ENCODE assay signal across 15 cellular contexts in the genomic region with DNA sequence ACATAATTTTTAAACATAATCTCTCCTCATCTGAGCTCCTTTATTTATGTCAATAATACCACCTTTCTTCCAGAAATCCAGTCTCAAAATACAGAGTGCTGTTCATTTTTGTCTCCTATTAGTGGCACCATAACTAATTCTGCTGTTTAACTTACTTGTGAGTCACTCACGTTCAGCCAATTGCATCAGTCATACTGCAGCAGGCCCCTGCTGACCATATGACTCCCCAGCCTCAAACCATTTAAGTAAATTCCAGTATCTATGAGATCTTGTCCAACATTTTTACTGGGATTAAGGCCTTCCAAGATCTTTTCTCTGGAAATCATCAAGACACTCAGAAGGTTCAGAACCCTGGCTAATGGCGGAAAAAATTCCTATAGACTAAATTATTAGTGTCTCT.
DNase-seq lines count a peak whose midpoint lies in the region; TF ChIP-seq lines count a peak whose summit lies in the region.
"Had no signal": no experiment of that assay in that cellular context is flagged by ENCODE, and none has a peak within 500 bp of the region (broad histone marks: within the 10 kb centered on the region; RNA-seq: fewer than 3 reads in every experiment).

No MANE protein-coding gene starts in this region.

- DNase-seq in H4 (ENCODE audit: low spot score) (peak; percentile 48), RKO (ENCODE audit: low spot score) (peak; percentile 23), epithelial cell of esophagus (ENCODE audit: low read depth) (peak; percentile 18), NCI-H1105 (lab: John Stamatoyannopoulos, UW) (no peak), erythroblast (lab: John Stamatoyannopoulos, UW) (no peak), NCI-H526 treated with DMSO at 0.1 percent for 48 hours (lab: John Stamatoyannopoulos, UW) (no peak), NCI-H524 treated with DMSO at 0.1 percent for 48 hours (lab: John Stamatoyannopoulos, UW) (no peak)
- DNase-seq: BE2C; CD8-positive, alpha-beta memory T cell; NCI-H146; NCI-H345; NCI-H774; SIG-M5 had no signal

- H3K4me3 ChIP-seq in epithelial cell of esophagus (ENCODE audit: low read length) (no peak overlapping the region), mesodermal cell (ENCODE audit: extremely low read depth, insufficient read depth, low read length, poor library complexity, severe bottlenecking) (no peak overlapping the region)
- H3K4me3 ChIP-seq: HAP-1 had no signal

- WGBS in mesodermal cell (ENCODE audit: insufficient coverage in 2 of 2), 2 experiments, result 40 to 73% methylated on average over 1 of the region's 2 CpGs

- no peaks in the 10 kb centered on the region for H3K9me3 ChIP-seq in mesodermal cell (ENCODE audit: control insufficient read depth, low read length)
- H3K9me3 ChIP-seq: BE2C, HAP-1 had no signal

- no peaks in the 10 kb centered on the region for H3K36me3 ChIP-seq in mesodermal cell (ENCODE audit: control insufficient read depth, insufficient read depth, low read length)
- H3K36me3 ChIP-seq: BE2C, HAP-1 had no signal

- no peak for TF ChIP-seq CTCF in epithelial cell of esophagus (IDR thresholded peaks at IDR 0.05; ENCODE audit: insufficient read depth, low read depth, low read length, missing control alignments)

- H3K27ac ChIP-seq in mesodermal cell (ENCODE audit: low read depth, low read length, severe bottlenecking), result peak overlapping the region; percentile 46

- peaks cover 4% of the 10 kb centered on the region for H3K4me1 ChIP-seq in mesodermal cell (ENCODE audit: control insufficient read depth, insufficient read depth, low read length, poor library complexity, severe bottlenecking)
- H3K4me1 ChIP-seq: BE2C, HAP-1 had no signal

- TF ChIP-seq POLR2A in erythroblast (IDR thresholded peaks at IDR 0.05; ENCODE audit: low read length), result no peak

Comparison
In these comparisons a context has a peak if more than half of its experiments do, and no peak if none do; other contexts are left out.
1. DNase-seq: peak in H4 (single experiment), RKO (single experiment) and epithelial cell of esophagus (single experiment); none in NCI-H1105 (single experiment), erythroblast (0 of 2), NCI-H526 treated with DMSO at 0.1 percent for 48 hours (single experiment) and NCI-H524 treated with DMSO at 0.1 percent for 48 hours (single experiment).